In the genomic region with DNA sequence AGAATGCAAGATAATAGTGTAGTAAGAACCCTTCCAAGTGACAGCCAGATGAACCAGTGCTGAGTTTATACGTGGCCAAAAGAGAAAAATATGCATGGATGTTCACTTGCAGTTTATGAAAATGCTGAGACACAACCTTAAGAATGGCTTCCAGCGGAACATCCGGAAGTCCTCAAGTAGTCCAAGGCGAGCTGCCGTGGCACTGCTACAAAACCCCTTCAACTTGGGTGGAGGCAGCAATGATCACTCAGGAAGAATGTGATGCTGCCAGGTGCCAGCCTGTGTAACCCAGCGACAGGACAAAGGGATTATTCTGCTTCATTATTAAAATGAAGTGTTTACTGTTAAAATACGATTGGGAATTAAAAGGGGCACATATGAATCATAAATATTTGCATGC, we compare ENCODE assay signal across 17 cellular contexts.
DNase-seq lines count a peak whose midpoint lies in the region; ATAC-seq and TF ChIP-seq lines count a peak whose summit lies in the region.
"Had no signal": no experiment of that assay in that cellular context is flagged by ENCODE, and none has a peak within 500 bp of the region (broad histone marks: within the 10 kb centered on the region; RNA-seq: fewer than 3 reads in every experiment).

No MANE protein-coding gene starts in this region.

- H3K9me3 ChIP-seq in right atrium auricular region (no peaks in the 10 kb centered on the region), heart left ventricle (no peaks in the 10 kb centered on the region), adipocyte (ENCODE audit: control insufficient read depth, low read length) (no peaks in the 10 kb centered on the region), mesenchymal stem cell (ENCODE audit: control insufficient read depth, low read length) (no peaks in the 10 kb centered on the region)
- H3K9me3 ChIP-seq: SJCRH30 had no signal

- ATAC-seq in heart left ventricle, result no peak
- no peak for ATAC-seq in foreskin keratinocyte
- ATAC-seq: GM12878 had no signal

- H3K27ac ChIP-seq in right atrium auricular region (no peak overlapping the region), heart left ventricle (no peak overlapping the region), mesenchymal stem cell (ENCODE audit: low read length, poor library complexity, severe bottlenecking) (no peak overlapping the region), foreskin keratinocyte (no peak overlapping the region)
- H3K27ac ChIP-seq: SJCRH30 had no signal

- H3K14ac ChIP-seq in mesenchymal stem cell (ENCODE audit: low read length in 2 of 2), result no peak overlapping the region

- H3K36me3 ChIP-seq in right atrium auricular region (peaks cover 6% of the 10 kb centered on the region), heart left ventricle (peaks cover 0 to 90% (median 10%) of the 10 kb centered on the region in 9 donors), adipocyte (ENCODE audit: control insufficient read depth, insufficient read depth, low read length, severe bottlenecking) (peaks cover 98% of the 10 kb centered on the region), mesenchymal stem cell (ENCODE audit: control insufficient read depth in 1 of 2, insufficient read depth in 2 of 2, low read depth in 1 of 2, low read length in 2 of 2) (peaks cover 31 to 98% of the 10 kb centered on the region in 2 experiments)

- no peak overlapping the region for H4K91ac ChIP-seq in mesenchymal stem cell (ENCODE audit: low read length)

- H3K23ac ChIP-seq in mesenchymal stem cell (ENCODE audit: low read length in 2 of 2), result no peak overlapping the region

- 80 to 84% (median 83%) methylated on average over 7 of the region's 7 CpGs for WGBS in heart left ventricle, 4 donors
- WGBS in mesenchymal stem cell, result 92% methylated on average over 7 of the region's 7 CpGs

- TF ChIP-seq POLR2A in heart left ventricle (IDR thresholded peaks at IDR 0.05), result no peak

- H3K36me3 Mint-ChIP-seq in glutamatergic neuron (ENCODE audit: unreplicated experiment), result no peaks in the 10 kb centered on the region

- H3K27me3 Mint-ChIP-seq in glutamatergic neuron (ENCODE audit: unreplicated experiment), result peaks cover 6% of the 10 kb centered on the region

- H2AK5ac ChIP-seq in mesenchymal stem cell (ENCODE audit: low read length, severe bottlenecking), result no peak overlapping the region

- peak; percentile 28 for DNase-seq in right atrium auricular region (ENCODE audit: low spot score)
- DNase-seq in heart left ventricle, result no peak
- no peak for DNase-seq in adipocyte (ENCODE audit: low read depth)
- DNase-seq in mesenchymal stem cell, result no peak
- no peak for DNase-seq in NK-92 treated with Interleukin-12 subunit alpha and Interleukin-12 subunit beta, amount 100 ng/mL, for 24 hours (lab: John Stamatoyannopoulos, UW)
- no peak for DNase-seq in glutamatergic neuron
- DNase-seq in HuH-7 (ENCODE audit: low spot score), result no peak
- DNase-seq in foreskin keratinocyte, result no peak
- DNase-seq: Calu3, DMS79, HCEC 1CT, KG1, NCI-H1092 treated with DMSO at 0.1 percent for 48 hours, NCI-H1694, NCI-H2171 treated with DMSO at 0.1 percent for 48 hours, SJCRH30 had no signal

- no peak overlapping the region for H4K8ac ChIP-seq in mesenchymal stem cell (ENCODE audit: low read length)

- peak overlapping the region; percentile 30 for H3K9ac ChIP-seq in adipocyte (ENCODE audit: low read length)
- H3K9ac ChIP-seq in mesenchymal stem cell (ENCODE audit: low read length), result peak overlapping the region; percentile 39

- no peak overlapping the region for H2BK5ac ChIP-seq in mesenchymal stem cell (ENCODE audit: low read depth, low read length, poor library complexity, severe bottlenecking)

- H3K4me3 ChIP-seq in right atrium auricular region, result no peak overlapping the region
- H3K4me3 ChIP-seq in heart left ventricle, result no peak overlapping the region
- no peak overlapping the region for H3K4me3 ChIP-seq in adipocyte (ENCODE audit: low read length)
- H3K4me3 ChIP-seq in mesenchymal stem cell (ENCODE audit: insufficient read depth in 1 of 2, low read depth in 1 of 2, low read length in 2 of 2), result no peak overlapping the region
- H3K4me3 ChIP-seq: GM12878, SJCRH30 had no signal

- H2BK120ac ChIP-seq in mesenchymal stem cell (ENCODE audit: low read depth, low read length), result no peak overlapping the region

- intact Hi-C loops in heart left ventricle (cut with DNase I), result no loop called here

- no peak overlapping the region for H3K27ac Mint-ChIP-seq in glutamatergic neuron (ENCODE audit: unreplicated experiment)

- H3K27me3 ChIP-seq in right atrium auricular region (no peaks in the 10 kb centered on the region), heart left ventricle (peaks cover 0 to 9% (median 0%) of the 10 kb centered on the region in 9 donors), adipocyte (replicated peaks; ENCODE audit: control insufficient read depth, insufficient read depth, low read length) (no peaks in the 10 kb centered on the region), mesenchymal stem cell (ENCODE audit: control insufficient read depth in 1 of 2, insufficient read depth in 1 of 2, low read length in 2 of 2) (no peaks in the 10 kb centered on the region), foreskin keratinocyte (no peaks in the 10 kb centered on the region)
- H3K27me3 ChIP-seq: SJCRH30 had no signal

- TF ChIP-seq CTCF in right atrium auricular region (IDR thresholded peaks at IDR 0.05) (no peak), heart left ventricle (IDR thresholded peaks at IDR 0.05) (no peak), glutamatergic neuron (IDR thresholded peaks at IDR 0.05; ENCODE audit: partially characterized antibody, unreplicated experiment) (no peak), foreskin keratinocyte (conservative IDR thresholded peaks at IDR 0.05) (no peak)

- no peak overlapping the region for H2BK12ac ChIP-seq in mesenchymal stem cell (ENCODE audit: low read length in 2 of 2)

- H3K4me2 ChIP-seq in mesenchymal stem cell (ENCODE audit: low read length, poor library complexity, severe bottlenecking), result no peak overlapping the region

- no peak overlapping the region for H3K4me3 Mint-ChIP-seq in glutamatergic neuron (ENCODE audit: unreplicated experiment)

- H3K4ac ChIP-seq in mesenchymal stem cell (ENCODE audit: low read depth in 1 of 2, low read length in 2 of 2), result no peak overlapping the region

- peaks cover 0 to 5% of the 10 kb centered on the region in 2 donors for H3K4me1 ChIP-seq in right atrium auricular region
- peaks cover 0 to 34% (median 0%) of the 10 kb centered on the region in 12 donors for H3K4me1 ChIP-seq in heart left ventricle
- H3K4me1 ChIP-seq in adipocyte (ENCODE audit: control insufficient read depth, insufficient read depth, low read length), result peaks cover 45% of the 10 kb centered on the region
- H3K4me1 ChIP-seq in mesenchymal stem cell (ENCODE audit: control insufficient read depth, insufficient read depth, low read depth, low read length), result peaks cover 15% of the 10 kb centered on the region
- H3K4me1 ChIP-seq in foreskin keratinocyte, result peaks cover 5% of the 10 kb centered on the region

- H3K9me3 Mint-ChIP-seq in glutamatergic neuron (ENCODE audit: unreplicated experiment), result peaks cover 6% of the 10 kb centered on the region

- no peak overlapping the region for H2AFZ ChIP-seq in mesenchymal stem cell (ENCODE audit: low read depth, low read length)

- H2BK15ac ChIP-seq in mesenchymal stem cell (ENCODE audit: low read depth, poor library complexity, severe bottlenecking), result no peak overlapping the region

- H3K4me1 Mint-ChIP-seq in glutamatergic neuron (ENCODE audit: low read depth, unreplicated experiment), result peaks cover 6% of the 10 kb centered on the region

- peaks cover 49% of the 10 kb centered on the region for H3K79me1 ChIP-seq in mesenchymal stem cell (replicated peaks; ENCODE audit: low read length, poor library complexity, severe bottlenecking)

- H3K18ac ChIP-seq in mesenchymal stem cell (ENCODE audit: low read depth in 1 of 2, low read length in 2 of 2), result no peak overlapping the region
